Comparison of ENCODE assay signal across 9 cellular contexts in genomic region chr14:94601961-94602391, GRCh38. TPM values are rescaled to one million over a fixed set of nuclear protein-coding genes. Genes with fewer than 3 reads are reported as not detected.
DNase-seq lines count a peak whose midpoint lies in the region; ATAC-seq and TF ChIP-seq lines count a peak whose summit lies in the region.
"Had no signal": no experiment of that assay in that cellular context is flagged by ENCODE, and none has a peak within 500 bp of the region (broad histone marks: within the 10 kb centered on the region; RNA-seq: fewer than 3 reads in every experiment).

No MANE protein-coding gene starts in this region.

- H3K27ac ChIP-seq in liver (ENCODE audit: low read depth in 1 of 2, low read length in 2 of 2) (peak overlapping the region; percentile 52 to 73), thoracic aorta (peak overlapping the region; percentile 83 to 84)

- H3K36me3 ChIP-seq in liver (ENCODE audit: control insufficient read depth in 4 of 4, insufficient read depth in 3 of 4, low read depth in 1 of 4, low read length in 3 of 4): no peaks in the 10 kb centered on the region
- no peaks in the 10 kb centered on the region for H3K36me3 ChIP-seq in thoracic aorta

- DNase-seq in HT-29 (ENCODE audit: low spot score) (peak; percentile 16), choroid plexus epithelial cell (ENCODE audit: low read depth) (peak; percentile 91), thoracic aorta (ENCODE audit: low spot score) (peak; percentile 43), NCI-H774 (lab: John Stamatoyannopoulos, UW) (no peak)
- DNase-seq in activated CD8-positive, alpha-beta memory T cell treated with anti-CD3 and anti-CD28 coated beads, Interleukin-2, amount 50 U/mL, for 4 hours: no peak
- DNase-seq: cerebellar nuclear complex had no signal

- TF ChIP-seq RAD21 in liver (IDR thresholded peaks at IDR 0.05): no peak

- H3K4me1 ChIP-seq in liver (ENCODE audit: control insufficient read depth in 4 of 4, insufficient read depth in 4 of 4, low read length in 3 of 4) (peaks cover 7 to 37% (median 22%) of the 10 kb centered on the region in 4 donors), thoracic aorta (ENCODE audit: control insufficient read depth in 1 of 2, low read depth in 2 of 2) (peaks cover 23 to 47% of the 10 kb centered on the region in 2 donors)

- H3K27me3 ChIP-seq in liver (ENCODE audit: control insufficient read depth in 4 of 4, insufficient read depth in 4 of 4, low read length in 3 of 4) (no peaks in the 10 kb centered on the region), thoracic aorta (replicated peaks; ENCODE audit: insufficient read depth) (no peaks in the 10 kb centered on the region)

- no peak overlapping the region for H3K4me3 ChIP-seq in choroid plexus epithelial cell (ENCODE audit: low read depth, low read length)
- H3K4me3 ChIP-seq in liver (ENCODE audit: low read depth in 1 of 3, low read length in 3 of 3): no peak overlapping the region
- no peak overlapping the region for H3K4me3 ChIP-seq in thoracic aorta

- peak; percentile 88 for ATAC-seq in thoracic aorta (ENCODE audit: insufficient number of reproducible peaks, low FRiP score, low read depth)
- ATAC-seq in HG02571 (IDR thresholded peaks at IDR 0.05; ENCODE audit: unreplicated experiment): no peak
- no peak for ATAC-seq in HG02642 (IDR thresholded peaks at IDR 0.05; ENCODE audit: poor library complexity, unreplicated experiment)

- no peak overlapping the region for H3K9ac ChIP-seq in liver (ENCODE audit: low read depth in 1 of 2, low read length in 2 of 2)

- WGBS in liver: 47% methylated on average over 6 of the region's 6 CpGs

- no peaks in the 10 kb centered on the region for H3K9me3 ChIP-seq in liver (ENCODE audit: control insufficient read depth in 4 of 4, low read length in 3 of 4)
- no peaks in the 10 kb centered on the region for H3K9me3 ChIP-seq in thoracic aorta

- TF ChIP-seq CTCF in choroid plexus epithelial cell (conservative IDR thresholded peaks at IDR 0.05; ENCODE audit: low read depth, low read length) (no peak), liver (IDR thresholded peaks at IDR 0.05; ENCODE audit: low read depth, low read length, missing input control) (no peak), thoracic aorta (IDR thresholded peaks at IDR 0.05) (no peak)

TF ChIP-seq in liver, 16 proteins besides CTCF, POLR2A, EP300 and RAD21:
- TF ChIP-seq REST (IDR thresholded peaks at IDR 0.05) (no peak), HNF4G (IDR thresholded peaks at IDR 0.05) (no peak), HNF4A (conservative IDR thresholded peaks at IDR 0.05) (peak; percentile 25 to 50), RXRA (IDR thresholded peaks at IDR 0.05) (no peak), ATF3 (IDR thresholded peaks at IDR 0.05) (no peak), JUND (IDR thresholded peaks at IDR 0.05) (peak in 1 of 2 donors; percentile 38), ZBTB33 (IDR thresholded peaks at IDR 0.05) (no peak), YY1 (IDR thresholded peaks at IDR 0.05) (no peak)

RNA-seq across cellular contexts. Expression of gene SERPINA3, which starts 10.2 kb away (rescaled TPM):
- 1.0 and 2.0 TPM in 2 replicates for total RNA-seq in HT-29 (2014; rRNA removed; shearing (Covaris generic))
- over 10,000 TPM in 1 of 2 donors, 1,000 to 10,000 TPM in 1; 2,087 to 17,984 TPM for total RNA-seq in liver
- over 10,000 TPM; 11,518 to 14,500 TPM for polyA plus RNA-seq in liver
- total RNA-seq in thoracic aorta: 100 to 1,000 TPM; 140 to 252 TPM

RNA-seq across cellular contexts. Expression of gene SERPINA5, which starts 20.8 kb away (rescaled TPM):
- 4.9 and 7.9 TPM in 2 replicates for total RNA-seq in HT-29 (2014; rRNA removed; shearing (Covaris generic))
- total RNA-seq in liver (100 to 1,000 TPM in 1 of 2 donors, 10 to 100 TPM in 1; 45.7 to 250 TPM), thoracic aorta (1 to 10 TPM; 4.4 to 6.8 TPM)
- 100 to 1,000 TPM in 1 of 2 donors, 10 to 100 TPM in 1; 37.0 to 122 TPM for polyA plus RNA-seq in liver

RNA-seq across cellular contexts. Expression of gene SERPINA4, which starts 40.7 kb away (rescaled TPM):
- 0.57 and 1.8 TPM in 2 replicates for total RNA-seq in HT-29 (2014; rRNA removed; shearing (Covaris generic))
- total RNA-seq in liver (100 to 1,000 TPM in 1 of 2 donors, 10 to 100 TPM in 1; 50.5 to 150 TPM), thoracic aorta (not detected)
- 10 to 100 TPM; 67.6 to 80.3 TPM for polyA plus RNA-seq in liver

Comparison
In these comparisons a context has a peak if more than half of its experiments do, and no peak if none do; other contexts are left out.
1. DNase-seq: peak in HT-29 (single experiment), choroid plexus epithelial cell (single experiment) and thoracic aorta (single experiment); none in activated CD8-positive, alpha-beta memory T cell treated with anti-CD3 and anti-CD28 coated beads, Interleukin-2, amount 50 U/mL, for 4 hours (single experiment) and NCI-H774 (single experiment).
2. RNA of gene SERPINA3, which starts 10.2 kb away (total RNA-seq): 2,087 to 17,984 TPM in liver and 140 to 252 TPM in thoracic aorta; 1.0 to 2.0 TPM in HT-29; every median in the first group is over 10 times any median in the second.
3. RNA of gene SERPINA4, which starts 40.7 kb away (total RNA-seq): 50.5 to 150 TPM in liver; 0.57 to 1.8 TPM in HT-29 and not detected in thoracic aorta; every median in the first group is over 10 times any median in the second.